ENCODE assay signal across 1 cellular context in genomic region chr2:189222440-189222839, GRCh38.
TF ChIP-seq lines count a peak whose summit lies in the region.

No MANE protein-coding gene starts in this region.

TF ChIP-seq in endothelial cell of umbilical vein, 7 proteins besides CTCF, POLR2A, EP300 and RAD21:
- TF ChIP-seq MAX (IDR thresholded peaks at IDR 0.05; ENCODE audit: insufficient read depth, insufficient read length) = no peak
- TF ChIP-seq POLR2AphosphoS5 (IDR thresholded peaks at IDR 0.05; ENCODE audit: insufficient read depth, low read depth, low read length) = peak; percentile 54
- no peak for TF ChIP-seq GATA2 (IDR thresholded peaks at IDR 0.05; ENCODE audit: insufficient read depth, insufficient read length, low read depth, low read length)
- TF ChIP-seq EZH2 (IDR thresholded peaks at IDR 0.05; ENCODE audit: borderline replicate concordance, low read depth, low read length, severe bottlenecking) = no peak
- TF ChIP-seq MYC (IDR thresholded peaks at IDR 0.05; ENCODE audit: low read depth, low read length) = no peak
- TF ChIP-seq FOS (IDR thresholded peaks at IDR 0.05; ENCODE audit: borderline replicate concordance, insufficient read depth, low read length) = no peak
